8 cellular contexts compared by ENCODE assay signal in genomic region chr4:30718889-30719252, GRCh38. TPM values are rescaled to one million over a fixed set of nuclear protein-coding genes. Genes with fewer than 3 reads are reported as not detected.
DNase-seq lines count a peak whose midpoint lies in the region; ATAC-seq and TF ChIP-seq lines count a peak whose summit lies in the region.

No MANE protein-coding gene starts in this region.

- no peak for TF ChIP-seq EP300 in tibial nerve (IDR thresholded peaks at IDR 0.05)

- TF ChIP-seq CTCF in tibial nerve (IDR thresholded peaks at IDR 0.05) = peak in 1 of 5 experiments; percentile 24

- 0 to 1% methylated on average over 12 of the region's 12 CpGs for WGBS in tibial nerve, 2 donors

- peaks cover 0 to 60% (median 16%) of the 10 kb centered on the region in 4 donors for H3K4me1 ChIP-seq in tibial nerve

- H3K27ac ChIP-seq in tibial nerve = peak overlapping the region in 3 of 4 donors; percentile 32 to 67 (median 57)

- ATAC-seq in activated T-cell treated with anti-CD3 and anti-CD28 coated beads, Interleukin-2, amount 50 U/mL, for 4 hours = no peak
- ATAC-seq in HG03565 (IDR thresholded peaks at IDR 0.05; ENCODE audit: unreplicated experiment) = no peak

- H3K4me3 Mint-ChIP-seq in activated T-cell treated with anti-CD3 and anti-CD28 coated beads, Interleukin-2, amount 50 U/mL, for 4 hours = peak overlapping the region; percentile 38

- no peak for DNase-seq in activated T-cell treated with anti-CD3 and anti-CD28 coated beads, Interleukin-2, amount 50 U/mL, for 4 hours
- DNase-seq in activated T-cell treated with anti-CD3 and anti-CD28 coated beads for 4 hours (no peak), amniotic stem cell (lab: John Stamatoyannopoulos, UW) (peak; percentile 16), islet precursor cell (peak; percentile 71), tibial nerve (ENCODE audit: low spot score in 2 of 2) (no peak), SKM-1 treated with dmso at 0.1 percent for 144 hours (lab: John Stamatoyannopoulos, UW; ENCODE audit: unreplicated experiment) (no peak), mesenteric fat pad (ENCODE audit: low spot score) (no peak)

- no peaks in the 10 kb centered on the region for H3K9me3 Mint-ChIP-seq in activated T-cell treated with anti-CD3 and anti-CD28 coated beads, Interleukin-2, amount 50 U/mL, for 4 hours

- no peaks in the 10 kb centered on the region for H3K9me3 ChIP-seq in tibial nerve

- peaks cover 0 to 52% of the 10 kb centered on the region in 2 donors for H3K27me3 ChIP-seq in tibial nerve

- TF ChIP-seq POLR2A in tibial nerve (IDR thresholded peaks at IDR 0.05) = no peak

- H3K36me3 ChIP-seq in tibial nerve = no peaks in the 10 kb centered on the region

- peaks cover 62% of the 10 kb centered on the region for H3K27me3 Mint-ChIP-seq in activated T-cell treated with anti-CD3 and anti-CD28 coated beads, Interleukin-2, amount 50 U/mL, for 4 hours (ENCODE audit: low read depth)

- H3K36me3 Mint-ChIP-seq in activated T-cell treated with anti-CD3 and anti-CD28 coated beads, Interleukin-2, amount 50 U/mL, for 4 hours (ENCODE audit: insufficient read depth) = no peaks in the 10 kb centered on the region

- peak overlapping the region; percentile 43 to 69 (median 54) for H3K4me3 ChIP-seq in tibial nerve

- peaks cover 34% of the 10 kb centered on the region for H3K4me1 Mint-ChIP-seq in activated T-cell treated with anti-CD3 and anti-CD28 coated beads, Interleukin-2, amount 50 U/mL, for 4 hours (ENCODE audit: low read depth)

RNA-seq across cellular contexts. Expression of gene PCDH7, which starts 1.3 kb away (rescaled TPM):
- total RNA-seq in activated T-cell treated with anti-CD3 and anti-CD28 coated beads, Interleukin-2, amount 50 U/mL, for 4 hours = under 1 TPM in 1 of 3 donors, not detected in 2; 0.08 TPM
- total RNA-seq in tibial nerve (10 to 100 TPM in 3 of 4 donors, 1 to 10 TPM in 1; 5.1 to 26.0 (median 14.2) TPM), mesenteric fat pad (0.93 TPM)

Comparison
In these comparisons a context has a peak if more than half of its experiments do, and no peak if none do; other contexts are left out.
1. DNase-seq: peak in amniotic stem cell (single experiment) and islet precursor cell (single experiment); none in activated T-cell treated with anti-CD3 and anti-CD28 coated beads, Interleukin-2, amount 50 U/mL, for 4 hours (single experiment), activated T-cell treated with anti-CD3 and anti-CD28 coated beads for 4 hours (single experiment), tibial nerve (0 of 2), SKM-1 treated with dmso at 0.1 percent for 144 hours (single experiment) and mesenteric fat pad (single experiment).